8 cellular contexts compared by ENCODE assay signal in genomic region chr3:153621988-153622387, GRCh38.
DNase-seq lines count a peak whose midpoint lies in the region; ATAC-seq, FAIRE-seq and TF ChIP-seq lines count a peak whose summit lies in the region.
"Had no signal": no experiment of that assay in that cellular context is flagged by ENCODE, and none has a peak within 500 bp of the region (broad histone marks: within the 10 kb centered on the region; RNA-seq: fewer than 3 reads in every experiment).

No MANE protein-coding gene starts in this region.

- DNase-seq in MM.1S (peak; percentile 91), keratinocyte (ENCODE audit: low read depth, low spot score) (no peak), esophagus muscularis mucosa (ENCODE audit: extremely low spot score) (no peak), body of pancreas (no peak), NCI-H510A treated with DMSO at 0.1 percent for 48 hours (lab: John Stamatoyannopoulos, UW) (no peak)

- peak; percentile 65 for FAIRE-seq in keratinocyte (lab: Jason Lieb, UNC)
- FAIRE-seq: endometrium had no signal

- TF ChIP-seq POLR2A in esophagus muscularis mucosa (IDR thresholded peaks at IDR 0.05; ENCODE audit: low read depth) (no peak), body of pancreas (IDR thresholded peaks at IDR 0.05) (no peak)

- peak overlapping the region; percentile 77 for H3K27ac ChIP-seq in MM.1S (ENCODE audit: low read length)
- no peak overlapping the region for H3K27ac ChIP-seq in keratinocyte (ENCODE audit: control insufficient read depth, insufficient read depth, low read length)
- H3K27ac ChIP-seq in esophagus muscularis mucosa (replicated peaks in 1 of 4): no peak overlapping the region
- H3K27ac ChIP-seq in body of pancreas: no peak overlapping the region

- no peaks in the 10 kb centered on the region for H3K79me2 ChIP-seq in MM.1S (ENCODE audit: low read length)
- H3K79me2 ChIP-seq in keratinocyte (ENCODE audit: control insufficient read depth, insufficient read depth, low read length): no peaks in the 10 kb centered on the region

- no peak for TF ChIP-seq EP300 in esophagus muscularis mucosa (IDR thresholded peaks at IDR 0.05)

- H3K9me1 ChIP-seq in keratinocyte (ENCODE audit: control insufficient read depth, extremely low read depth, insufficient read depth, low read length): no peaks in the 10 kb centered on the region

- H3K9me3 ChIP-seq in MM.1S (replicated peaks; ENCODE audit: insufficient read depth, low read length) (no peaks in the 10 kb centered on the region; the same call in 1 of the 2 replicates), keratinocyte (ENCODE audit: control insufficient read depth, low read depth, low read length) (no peaks in the 10 kb centered on the region), esophagus muscularis mucosa (no peaks in the 10 kb centered on the region), body of pancreas (no peaks in the 10 kb centered on the region)

- H3K36me3 ChIP-seq in MM.1S (replicated peaks; ENCODE audit: insufficient read depth, low read length): no peaks in the 10 kb centered on the region
- no peaks in the 10 kb centered on the region for H3K36me3 ChIP-seq in keratinocyte (ENCODE audit: control insufficient read depth in 2 of 2, extremely low read depth in 1 of 2, insufficient read depth in 2 of 2, low read length in 2 of 2)
- no peaks in the 10 kb centered on the region for H3K36me3 ChIP-seq in esophagus muscularis mucosa
- H3K36me3 ChIP-seq in body of pancreas (replicated peaks in 1 of 2; ENCODE audit: insufficient read depth in 1 of 2, low read depth in 2 of 2): no peaks in the 10 kb centered on the region

- WGBS in esophagus muscularis mucosa: 79% methylated on average over 2 of the region's 2 CpGs
- 36 to 48% methylated on average over 2 of the region's 2 CpGs for WGBS in body of pancreas, 2 donors

- H3K9me2 ChIP-seq in MM.1S (replicated peaks; ENCODE audit: insufficient read depth, low read length): no peaks in the 10 kb centered on the region

- intact Hi-C loops in esophagus muscularis mucosa (cut with DNase I): no loop called here
- intact Hi-C loops in body of pancreas (cut with DNase I): no loop called here

- peaks cover 22% of the 10 kb centered on the region for H3F3A ChIP-seq in MM.1S (ENCODE audit: insufficient read depth, low read length)

- H2AFZ ChIP-seq in MM.1S (ENCODE audit: low read length): peak overlapping the region; percentile 60
- peak overlapping the region; percentile 58 for H2AFZ ChIP-seq in keratinocyte (ENCODE audit: control insufficient read depth, low read length)

- H3K27me3 ChIP-seq in MM.1S (replicated peaks; ENCODE audit: insufficient read depth, low read length) (no peaks in the 10 kb centered on the region), keratinocyte (ENCODE audit: control insufficient read depth, extremely low read depth, insufficient read depth, low read length) (no peaks in the 10 kb centered on the region), esophagus muscularis mucosa (no peaks in the 10 kb centered on the region), body of pancreas (no peaks in the 10 kb centered on the region)

- H3K4me2 ChIP-seq in MM.1S (ENCODE audit: low read depth, low read length) (peak overlapping the region; percentile 84), keratinocyte (ENCODE audit: control insufficient read depth, extremely low read depth, insufficient read depth, low read depth, low read length) (no peak overlapping the region)

- dilution Hi-C loops in keratinocyte (cut with MboI; ENCODE audit: extremely low pct_ligation_motif_present, low sequenced_read_pairs): no loop called here

- H4K20me1 ChIP-seq in MM.1S (ENCODE audit: insufficient read depth, low read length) (no peaks in the 10 kb centered on the region), keratinocyte (ENCODE audit: control insufficient read depth, extremely low read depth, insufficient read depth, low read length) (no peaks in the 10 kb centered on the region)

- H3K4me3 ChIP-seq in MM.1S (ENCODE audit: low read length) (peak overlapping the region; percentile 23), keratinocyte (ENCODE audit: control insufficient read depth in 2 of 3, extremely low read depth in 1 of 3, insufficient read depth in 2 of 3, low read depth in 1 of 3, low read length in 3 of 3) (no peak overlapping the region), esophagus muscularis mucosa (no peak overlapping the region), body of pancreas (no peak overlapping the region)

- peaks cover 63% of the 10 kb centered on the region for H3K4me1 ChIP-seq in MM.1S (ENCODE audit: low read length)
- no peaks in the 10 kb centered on the region for H3K4me1 ChIP-seq in keratinocyte (ENCODE audit: control insufficient read depth, extremely low read depth, insufficient read depth, low read length)
- H3K4me1 ChIP-seq in esophagus muscularis mucosa: no peaks in the 10 kb centered on the region
- no peaks in the 10 kb centered on the region for H3K4me1 ChIP-seq in body of pancreas

- TF ChIP-seq CTCF in MM.1S (IDR thresholded peaks at IDR 0.05; ENCODE audit: low read length) (no peak), keratinocyte (optimal IDR thresholded peaks at IDR 0.05 in 1 of 3, IDR thresholded peaks at IDR 0.05 in 1 of 3, conservative IDR thresholded peaks at IDR 0.05 in 1 of 3; ENCODE audit: extremely low read depth in 1 of 3, insufficient read depth in 2 of 3, low read length in 3 of 3) (no peak), esophagus muscularis mucosa (IDR thresholded peaks at IDR 0.05) (no peak), body of pancreas (IDR thresholded peaks at IDR 0.05) (no peak)

- peak overlapping the region; percentile 51 for H3K9ac ChIP-seq in MM.1S (ENCODE audit: low read length)
- H3K9ac ChIP-seq in keratinocyte (ENCODE audit: control insufficient read depth, extremely low read depth, insufficient read depth, low read length): no peak overlapping the region

- ATAC-seq in GM18858 (IDR thresholded peaks at IDR 0.05; ENCODE audit: unreplicated experiment) (peak; percentile 98), GM21825 (IDR thresholded peaks at IDR 0.05; ENCODE audit: unreplicated experiment) (peak; percentile 98), body of pancreas (no peak)
